ENCODE assay signal across 8 cellular contexts in genomic region chr12:117236456-117237001, GRCh38. TPM values are rescaled to one million over a fixed set of nuclear protein-coding genes. Genes with fewer than 3 reads are reported as not detected.
A peak's percentile ranks its signal among the peaks of the same experiment; 100 is the strongest.
DNase-seq lines count a peak whose midpoint lies in the region; ATAC-seq, FAIRE-seq and TF ChIP-seq lines count a peak whose summit lies in the region.

No MANE protein-coding gene starts in this region.

- intact Hi-C loops in GM12878 (cut with micrococcal nuclease; ENCODE audit: unreplicated experiment) (loop anchor here (2.0 to 10.0 kb wide), 4 partner anchors 98 to 600 kb away; no protein-coding TSS in a partner anchor), spleen (cut with DNase I; ENCODE audit: low total_unique reads) (no loop called here)

- H3K27me3 Mint-ChIP-seq in T-helper 2 cell treated with Interferon-gamma antibody and Interleukin-4, amounts not matched to agents 5 μg/mL and 100 μg/mL, for 36 hours (ENCODE audit: low read depth), result no peaks in the 10 kb centered on the region

- H2AFZ ChIP-seq in GM12878 (ENCODE audit: control insufficient read depth, low read depth, low read length), result no peak overlapping the region

- SMC1A ChIA-PET in GM12878 (lab: Charles Lee; ENCODE audit: uncharacterized antibody, unreplicated experiment), result interaction anchor here (0.8 to 1.6 kb wide), 5 partner anchors 130 to 1560 kb away, joined by 3 to 6 read pairs (median 3); no protein-coding TSS in a partner anchor

- H3K4me1 Mint-ChIP-seq in T-helper 2 cell treated with Interferon-gamma antibody and Interleukin-4, amounts not matched to agents 5 μg/mL and 100 μg/mL, for 36 hours (ENCODE audit: low read depth), result no peaks in the 10 kb centered on the region

- DNase-seq in NCI-H1694 (lab: John Stamatoyannopoulos, UW), result peak; percentile 94
- DNase-seq in T-helper 2 cell treated with Interferon-gamma antibody and Interleukin-4, amounts not matched to agents 5 μg/mL and 100 μg/mL, for 36 hours (ENCODE audit: low spot score), result peak; percentile 65
- no peak for DNase-seq in GM12878 (ENCODE audit: low read depth, low spot score)
- peak; percentile 88 for DNase-seq in spleen
- no peak for DNase-seq in epidermal melanocyte (ENCODE audit: insufficient read length, low spot score)

- no peak for TF ChIP-seq POLR2A in GM12878 (IDR thresholded peaks at IDR 0.05; ENCODE audit: low read depth, low read length)
- TF ChIP-seq POLR2A in spleen (IDR thresholded peaks at IDR 0.05), result no peak

- H3K4me3 Mint-ChIP-seq in T-helper 2 cell treated with Interferon-gamma antibody and Interleukin-4, amounts not matched to agents 5 μg/mL and 100 μg/mL, for 36 hours, result no peak overlapping the region

- 0% methylated on average over 13 of the region's 13 CpGs for WGBS in GM12878 (ENCODE audit: insufficient coverage, insufficient replicate concordance, low lambda C conversion rate, missing lambda C conversion rate)
- WGBS in spleen, 5 donors, result 7 to 12% (median 10%) methylated on average over 13 of the region's 13 CpGs

- ATAC-seq in GM12878 (peak; percentile 89), GM18502 (IDR thresholded peaks at IDR 0.05; ENCODE audit: poor library complexity, unreplicated experiment) (no peak)

- H3K4me1 ChIP-seq in GM12878 (ENCODE audit: control insufficient read depth, insufficient read depth, low read length), result no peaks in the 10 kb centered on the region
- peaks cover 13% of the 10 kb centered on the region for H3K4me1 ChIP-seq in iPS-15b (ENCODE audit: control insufficient read depth, insufficient read depth, low read length)
- no peaks in the 10 kb centered on the region for H3K4me1 ChIP-seq in spleen

- CTCF ChIA-PET in GM12878 (lab: Yijun Ruan, JAX), result interaction anchor here (0.6 to 4.4 kb wide), 18 partner anchors 9 to 621 kb away, joined by 3 to 27 read pairs (median 4); no protein-coding TSS in a partner anchor

- no peaks in the 10 kb centered on the region for H3K9me3 Mint-ChIP-seq in T-helper 2 cell treated with Interferon-gamma antibody and Interleukin-4, amounts not matched to agents 5 μg/mL and 100 μg/mL, for 36 hours

- TF ChIP-seq CTCF in GM12875 (IDR thresholded peaks at IDR 0.05; ENCODE audit: borderline replicate concordance, insufficient read depth, low read depth, low read length), result peak; percentile 85
- peak; percentile 70 to 84 (median 78) for TF ChIP-seq CTCF in GM12878 (IDR thresholded peaks at IDR 0.05 in 2 of 3, conservative IDR thresholded peaks at IDR 0.05 in 1 of 3; ENCODE audit: control insufficient read depth in 2 of 3, extremely low read depth in 1 of 3, insufficient read depth in 1 of 3, low read depth in 3 of 3, low read length in 3 of 3)
- TF ChIP-seq CTCF in spleen (IDR thresholded peaks at IDR 0.05 in 8 of 11, conservative IDR thresholded peaks at IDR 0.05 in 3 of 11), result peak in 9 of 11 experiments; percentile 24 to 74 (median 63)

- no peaks in the 10 kb centered on the region for H3K79me2 ChIP-seq in GM12878 (ENCODE audit: control insufficient read depth, insufficient read depth, low read length)

- H3K36me3 ChIP-seq in GM12878 (ENCODE audit: control insufficient read depth in 2 of 2, insufficient read depth in 2 of 2, low read length in 1 of 2) (no peaks in the 10 kb centered on the region), iPS-15b (ENCODE audit: control insufficient read depth, insufficient read depth, low read length) (no peaks in the 10 kb centered on the region), spleen (no peaks in the 10 kb centered on the region)

- H4K20me1 ChIP-seq in GM12878 (ENCODE audit: control insufficient read depth, insufficient read depth), result no peaks in the 10 kb centered on the region

- H3K27me3 ChIP-seq in GM12878 (replicated peaks in 1 of 2; ENCODE audit: control insufficient read depth in 2 of 2, insufficient read depth in 2 of 2, low read length in 1 of 2) (peaks cover 3 to 6% of the 10 kb centered on the region in 2 experiments; a peak in 3 of 4 replicates), iPS-15b (ENCODE audit: control insufficient read depth, insufficient read depth, low read length) (no peaks in the 10 kb centered on the region), spleen (replicated peaks in 1 of 7) (peaks cover 0 to 59% (median 9%) of the 10 kb centered on the region in 7 donors)

- peak; percentile 60 for TF ChIP-seq RAD21 in GM12878 (IDR thresholded peaks at IDR 0.05; ENCODE audit: insufficient read depth, low read depth, low read length)

- no peak for TF ChIP-seq EP300 in GM12878 (IDR thresholded peaks at IDR 0.05; ENCODE audit: borderline replicate concordance in 1 of 2, control insufficient read depth in 1 of 2, low read depth in 2 of 2, low read length in 2 of 2)

- no peak overlapping the region for H3K27ac Mint-ChIP-seq in T-helper 2 cell treated with Interferon-gamma antibody and Interleukin-4, amounts not matched to agents 5 μg/mL and 100 μg/mL, for 36 hours

- no peaks in the 10 kb centered on the region for H3K9me3 ChIP-seq in GM12878 (replicated peaks; ENCODE audit: control insufficient read depth, insufficient read depth, low read length)
- H3K9me3 ChIP-seq in iPS-15b (ENCODE audit: control insufficient read depth, insufficient read depth, low read length), result no peaks in the 10 kb centered on the region
- H3K9me3 ChIP-seq in spleen, result no peaks in the 10 kb centered on the region

- no peak for FAIRE-seq in GM12878 (lab: Jason Lieb, UNC)

- H3K9ac ChIP-seq in GM12878 (ENCODE audit: control insufficient read depth, insufficient read depth, low read length), result no peak overlapping the region
- H3K9ac ChIP-seq in iPS-15b (ENCODE audit: low read depth, low read length), result no peak overlapping the region

- H3K4me2 ChIP-seq in GM12878 (ENCODE audit: control insufficient read depth, insufficient read depth), result no peak overlapping the region

- no peaks in the 10 kb centered on the region for H3K36me3 Mint-ChIP-seq in T-helper 2 cell treated with Interferon-gamma antibody and Interleukin-4, amounts not matched to agents 5 μg/mL and 100 μg/mL, for 36 hours (ENCODE audit: low read depth)

- RAD21 ChIA-PET in GM12878 (lab: Charles Lee; ENCODE audit: unreplicated experiment), result interaction anchor here (0.6 to 2.2 kb wide), 5 partner anchors 111 to 621 kb away, joined by 4 to 13 read pairs (median 5); no protein-coding TSS in a partner anchor

- no peak overlapping the region for H3K4me3 ChIP-seq in GM12875 (ENCODE audit: low read depth, low read length)
- H3K4me3 ChIP-seq in GM12878, result no peak overlapping the region
- H3K4me3 ChIP-seq in iPS-15b (ENCODE audit: low read depth, low read length), result peak overlapping the region; percentile 8
- no peak overlapping the region for H3K4me3 ChIP-seq in spleen

- BruUV-seq in GM12878 (replicated peaks; lab: Mats Ljungman, UMichigan), result no TSS peak

- no peak overlapping the region for H3K27ac ChIP-seq in GM12878 (ENCODE audit: control insufficient read depth, insufficient read depth)
- H3K27ac ChIP-seq in spleen, result no peak overlapping the region

- in situ Hi-C loops in GM12878 (cut with MboI), result no loop called here

- POLR2A ChIA-PET in GM12878 (lab: Charles Lee), result no interaction called here

TF ChIP-seq in GM12878, 131 proteins besides CTCF, POLR2A, EP300 and RAD21 (continues in another document):
- peak; percentile 45; the same call in 1 of the 2 replicates for TF ChIP-seq SMC3 (IDR thresholded peaks at IDR 0.05; ENCODE audit: borderline replicate concordance, low read length)
- TF ChIP-seq NR2F1 (conservative IDR thresholded peaks at IDR 0.05), result no peak
- TF ChIP-seq TCF3 (IDR thresholded peaks at IDR 0.05; ENCODE audit: borderline replicate concordance, insufficient read depth, low read depth, low read length), result no peak
- no peak for TF ChIP-seq BCLAF1 (IDR thresholded peaks at IDR 0.05)

RNA-seq across cellular contexts. Expression of gene FBXO21, which starts 46.3 kb away (rescaled TPM):
- 52.2 and 59.4 TPM in 2 replicates for total RNA-seq in GM12878 (2013; cell fraction: nucleolus; rRNA removed)
- total RNA-seq in GM12878 (2014; rRNA removed), result 20.1 and 32.6 TPM in 2 replicates
- total RNA-seq in GM12878 (2014; rRNA removed; fragmentation: Illumina TruSeq; extraction: Trizol), result 11.9 and 12.7 TPM in 2 replicates
- 21.8 and 25.1 TPM in 2 replicates for total RNA-seq in GM12878 (2021)
- polyA plus RNA-seq in GM12878 (2011; ENCODE audit: low read depth), result 6.0 TPM
- polyA plus RNA-seq in GM12878 (2011; rRNA removed), result 15.7 and 16.0 TPM in 2 replicates
- 42.9 and 46.3 TPM in 2 replicates for polyA plus RNA-seq in GM12878 (2011; cell fraction: cytosol; rRNA removed)
- 26.8 and 45.0 TPM in 2 replicates for polyA plus RNA-seq in GM12878 (2011; cell fraction: nucleus; rRNA removed)
- polyA plus RNA-seq in GM12878 (2012), result 10.2 and 11.6 TPM in 2 replicates
- polyA plus RNA-seq in GM12878 (2014; fragmentation: Illumina TruSeq; extraction: Trizol), result 11.5 and 15.4 TPM in 2 replicates
- 1 to 10 TPM; 5.5 to 9.4 TPM for polyA plus RNA-seq in GM12878 (2014; fragmentation: Nextera tagmentation; extraction: Ambion mirVana)
- 26.4 TPM in 2 replicates for polyA plus RNA-seq in GM12878 (2014; rRNA removed)
- 10 to 100 TPM; 24.0 to 25.6 TPM for polyA plus RNA-seq in GM12878 (2016; fragmentation: Nextera tagmentation; extraction: Ambion mirVana)
- 23.8 and 30.2 TPM in 2 replicates for polyA minus RNA-seq in GM12878 (2011; rRNA and poly(A)+ RNA removed)
- polyA minus RNA-seq in GM12878 (2011; cell fraction: cytosol; rRNA and poly(A)+ RNA removed), result 15.1 and 17.0 TPM in 2 replicates
- 14.1 and 27.7 TPM in 2 replicates for polyA minus RNA-seq in GM12878 (2011; cell fraction: nucleus; rRNA and poly(A)+ RNA removed)
- 100 to 1,000 TPM in 2 of 7 donors, 10 to 100 TPM in 5; 30.6 to 130 (median 50.0) TPM for total RNA-seq in spleen
- polyA plus RNA-seq in spleen, result 10 to 100 TPM in 1 of 3 donors, 1 to 10 TPM in 2; 6.3 to 10.5 (median 6.7) TPM

Comparison
In these comparisons a context has a peak if more than half of its experiments do, and no peak if none do; other contexts are left out.
1. DNase-seq: peak in NCI-H1694 (single experiment), T-helper 2 cell treated with Interferon-gamma antibody and Interleukin-4, amounts not matched to agents 5 μg/mL and 100 μg/mL, for 36 hours (single experiment) and spleen (single experiment); none in GM12878 (single experiment) and epidermal melanocyte (single experiment).
2. Peak in every context shown above with its lines, with median percentiles within 50 percentile points of each other: CTCF ChIP-seq.